ENCODE assay signal across 9 cellular contexts in the genomic region with DNA sequence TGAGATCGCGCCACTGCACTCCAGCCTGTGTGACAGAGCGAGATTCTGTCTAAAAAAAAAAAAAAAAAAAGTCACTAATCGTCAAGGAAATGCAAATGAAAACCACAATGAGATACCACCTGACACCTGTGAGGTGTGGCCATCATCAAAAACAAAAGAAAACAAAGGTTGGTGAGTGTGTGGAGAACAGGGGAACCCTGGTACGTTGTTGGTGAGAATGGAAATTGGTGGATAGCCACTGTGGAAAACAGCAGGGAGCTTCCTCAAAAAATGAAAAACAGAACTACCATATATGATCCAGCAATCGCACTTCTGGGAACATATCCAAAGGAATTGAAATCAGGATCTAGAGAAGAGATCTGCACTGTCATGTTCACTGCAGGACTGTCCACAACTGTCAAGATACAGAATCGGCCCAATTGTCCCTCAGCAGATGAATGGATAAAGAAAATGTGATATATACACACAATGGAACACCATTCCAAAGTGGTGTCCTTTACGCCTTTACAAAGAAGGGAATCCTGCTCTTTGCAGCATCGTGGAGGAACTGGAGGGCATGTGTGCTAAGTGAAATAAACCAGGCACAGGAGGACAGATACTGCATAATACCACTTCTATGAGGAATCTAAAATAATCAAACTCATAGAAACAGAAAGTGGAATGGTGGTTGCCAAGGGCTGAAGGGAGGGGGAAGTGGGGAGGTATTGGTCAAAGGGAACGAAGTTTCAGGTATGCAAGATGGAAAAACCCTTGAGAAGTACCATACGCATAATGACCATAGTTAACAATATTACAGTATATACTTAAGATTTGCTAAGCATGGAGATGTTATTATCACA.
DNase-seq lines count a peak whose midpoint lies in the region; ATAC-seq lines count a peak whose summit lies in the region.
"Had no signal": no experiment of that assay in that cellular context is flagged by ENCODE, and none has a peak within 500 bp of the region (broad histone marks: within the 10 kb centered on the region; RNA-seq: fewer than 3 reads in every experiment).

No MANE protein-coding gene starts in this region.

- H3K9me3 Mint-ChIP-seq in T-helper 2 cell treated with Interferon-gamma antibody and Interleukin-4, amounts not matched to agents 5 μg/mL and 100 μg/mL, for 36 hours: no peaks in the 10 kb centered on the region
- no peaks in the 10 kb centered on the region for H3K9me3 Mint-ChIP-seq in stimulated activated memory B cell treated with anti-CD40 and anti-IgM and Interleukin-4, amounts not matched to agents 10 μg/mL and 1 μg/mL and 100 μg/mL, for 72 hours

- H3K4me1 Mint-ChIP-seq in T-helper 2 cell treated with Interferon-gamma antibody and Interleukin-4, amounts not matched to agents 5 μg/mL and 100 μg/mL, for 36 hours (ENCODE audit: low read depth): peaks cover 32% of the 10 kb centered on the region
- H3K4me1 Mint-ChIP-seq in stimulated activated memory B cell treated with anti-CD40 and anti-IgM and Interleukin-4, amounts not matched to agents 10 μg/mL and 1 μg/mL and 100 μg/mL, for 72 hours: peaks cover 52% of the 10 kb centered on the region

- no peak for DNase-seq in activated CD4-positive, CD25-positive, alpha-beta regulatory T cell (lab: John Stamatoyannopoulos, UW)
- DNase-seq in T-helper 2 cell treated with Interferon-gamma antibody and Interleukin-4, amounts not matched to agents 5 μg/mL and 100 μg/mL, for 36 hours (ENCODE audit: low spot score): no peak
- DNase-seq in GF-D8 (lab: John Stamatoyannopoulos, UW) (no peak), hepatic stellate cell (ENCODE audit: low spot score) (no peak), LoVo (ENCODE audit: low spot score) (no peak)
- DNase-seq: stimulated activated CD4-positive, alpha-beta T cell treated with anti-CD3 and anti-CD28 coated beads, Interleukin-12 subunit alpha, Interleukin-12 subunit beta, amount 100 ng/mL, for 4 hours had no signal

- no peaks in the 10 kb centered on the region for H3K27me3 Mint-ChIP-seq in T-helper 2 cell treated with Interferon-gamma antibody and Interleukin-4, amounts not matched to agents 5 μg/mL and 100 μg/mL, for 36 hours (ENCODE audit: low read depth)
- H3K27me3 Mint-ChIP-seq in stimulated activated memory B cell treated with anti-CD40 and anti-IgM and Interleukin-4, amounts not matched to agents 10 μg/mL and 1 μg/mL and 100 μg/mL, for 72 hours: no peaks in the 10 kb centered on the region

- peaks cover 4% of the 10 kb centered on the region for H3K36me3 Mint-ChIP-seq in T-helper 2 cell treated with Interferon-gamma antibody and Interleukin-4, amounts not matched to agents 5 μg/mL and 100 μg/mL, for 36 hours (ENCODE audit: low read depth)
- no peaks in the 10 kb centered on the region for H3K36me3 Mint-ChIP-seq in stimulated activated memory B cell treated with anti-CD40 and anti-IgM and Interleukin-4, amounts not matched to agents 10 μg/mL and 1 μg/mL and 100 μg/mL, for 72 hours

- peak overlapping the region; percentile 71 for H3K4me3 Mint-ChIP-seq in T-helper 2 cell treated with Interferon-gamma antibody and Interleukin-4, amounts not matched to agents 5 μg/mL and 100 μg/mL, for 36 hours
- H3K4me3 Mint-ChIP-seq in stimulated activated memory B cell treated with anti-CD40 and anti-IgM and Interleukin-4, amounts not matched to agents 10 μg/mL and 1 μg/mL and 100 μg/mL, for 72 hours: peak overlapping the region; percentile 69

- peak; percentile 33 to 48 for ATAC-seq in activated CD4-positive, CD25-positive, alpha-beta regulatory T cell treated with anti-CD3 and anti-CD28 coated beads, Interleukin-2, amount 50 U/mL, for 24 hours
- ATAC-seq in HG02938 (IDR thresholded peaks at IDR 0.05; ENCODE audit: unreplicated experiment): peak; percentile 62
- ATAC-seq in stimulated activated memory B cell treated with anti-CD40 and anti-IgM and Interleukin-4, amounts not matched to agents 10 μg/mL and 1 μg/mL and 100 μg/mL, for 72 hours: peak; percentile 80

- H3K27ac Mint-ChIP-seq in T-helper 2 cell treated with Interferon-gamma antibody and Interleukin-4, amounts not matched to agents 5 μg/mL and 100 μg/mL, for 36 hours: peak overlapping the region; percentile 58
- peak overlapping the region; percentile 25 for H3K27ac Mint-ChIP-seq in stimulated activated memory B cell treated with anti-CD40 and anti-IgM and Interleukin-4, amounts not matched to agents 10 μg/mL and 1 μg/mL and 100 μg/mL, for 72 hours
